ENCODE assay signal across 8 cellular contexts in genomic region chr5:154756871-154757646, GRCh38. TPM values are rescaled to one million over a fixed set of nuclear protein-coding genes. Genes with fewer than 3 reads are reported as not detected.
DNase-seq lines count a peak whose midpoint lies in the region; ATAC-seq and TF ChIP-seq lines count a peak whose summit lies in the region.

No MANE protein-coding gene starts in this region.

- H2AFZ ChIP-seq in KMS-11 (ENCODE audit: low read depth), result no peak overlapping the region

- H3K9me3 ChIP-seq in CD4-positive, alpha-beta memory T cell (ENCODE audit: control insufficient read depth in 1 of 2, low read length in 2 of 2), result no peaks in the 10 kb centered on the region
- no peaks in the 10 kb centered on the region for H3K9me3 ChIP-seq in right lobe of liver

- CTCF ChIA-PET in CD4-positive, alpha-beta memory T cell (lab: Charles Lee; ENCODE audit: partially characterized antibody), result interaction anchor here (0.8 kb wide), 1 partner anchor 24 kb away, joined by 4 read pairs; no protein-coding TSS in a partner anchor

- H3K4me2 ChIP-seq in KMS-11, result peak overlapping the region; percentile 39; the same call in 1 of the 2 replicates

- H3K36me3 Mint-ChIP-seq in CD4-positive, alpha-beta memory T cell, result peaks cover 0 to 14% of the 10 kb centered on the region in 2 donors

- peak overlapping the region; percentile 71 to 91 for H3K4me3 ChIP-seq in CD4-positive, alpha-beta memory T cell (ENCODE audit: low read length in 2 of 2)
- H3K4me3 ChIP-seq in KMS-11 (IDR thresholded peaks at IDR 0.05; ENCODE audit: insufficient read depth, low read depth, low read length) (no peak overlapping the region), right lobe of liver (peak overlapping the region; percentile 87 to 99 (median 92))

- no peaks in the 10 kb centered on the region for H3K9me3 Mint-ChIP-seq in CD4-positive, alpha-beta memory T cell

- intact Hi-C loops in CD4-positive, alpha-beta memory T cell (cut with micrococcal nuclease), result loop anchor here (5.0 kb wide), 2 partner anchors 105 to 565 kb away; partner anchors contain the start of gene GALNT10
- intact Hi-C loops in right lobe of liver (cut with DNase I), result no loop called here

- TF ChIP-seq POLR2A in right lobe of liver (IDR thresholded peaks at IDR 0.05), result no peak

- peak in 4 of 5 donors; percentile 31 to 70 (median 37) for DNase-seq in CD4-positive, alpha-beta memory T cell
- DNase-seq in activated CD4-positive, alpha-beta T cell treated with anti-CD3 and anti-CD28 coated beads, Interleukin-2, amount 50 U/mL, for 48 hours, result peak; percentile 57 to 61
- DNase-seq in dermis blood vessel endothelial cell (peak; percentile 55), right lobe of liver (peak; percentile 64 to 71 (median 66)), GOT3 (lab: John Stamatoyannopoulos, UW) (no peak)
- peak; percentile 35 to 41 for DNase-seq in stimulated activated CD4-positive, alpha-beta T cell treated with anti-CD3 and anti-CD28 coated beads, Interleukin-4, amount 100 ng/mL, for 48 hours (ENCODE audit: low read depth in 2 of 2)

- ATAC-seq in right lobe of liver (peak; percentile 2 to 17 (median 6)), GM21619 (IDR thresholded peaks at IDR 0.05; ENCODE audit: unreplicated experiment) (no peak)

- TF ChIP-seq CTCF in KMS-11 (conservative IDR thresholded peaks at IDR 0.05; ENCODE audit: low read depth, low read length) (no peak), right lobe of liver (IDR thresholded peaks at IDR 0.05) (no peak)

- peaks cover 43 to 78% (median 60%) of the 10 kb centered on the region in 4 donors for H3K4me1 Mint-ChIP-seq in CD4-positive, alpha-beta memory T cell

- H3K27me3 ChIP-seq in CD4-positive, alpha-beta memory T cell (ENCODE audit: insufficient read depth, low read length), result no peaks in the 10 kb centered on the region
- H3K27me3 ChIP-seq in KMS-11 (ENCODE audit: insufficient read depth, low read depth) (no peaks in the 10 kb centered on the region), right lobe of liver (no peaks in the 10 kb centered on the region)

- WGBS in right lobe of liver (ENCODE audit: insufficient coverage, low coverage, low lambda C conversion rate, missing lambda C conversion rate), result 0% methylated on average over 15 of the region's 73 CpGs

- peak overlapping the region; percentile 93 to 97 (median 96) for H3K27ac Mint-ChIP-seq in CD4-positive, alpha-beta memory T cell

- peaks cover 70% of the 10 kb centered on the region for H3K79me2 ChIP-seq in KMS-11 (ENCODE audit: insufficient read depth, low read depth)

- peak overlapping the region; percentile 88 for H3K27ac ChIP-seq in CD4-positive, alpha-beta memory T cell (ENCODE audit: low read depth, low read length)
- H3K27ac ChIP-seq in KMS-11, result peak overlapping the region; percentile 86
- H3K27ac ChIP-seq in right lobe of liver, result peak overlapping the region; percentile 93 to 98 (median 93)

- H4K20me1 ChIP-seq in KMS-11 (ENCODE audit: insufficient read depth), result peaks cover 41% of the 10 kb centered on the region

- H3K4me1 ChIP-seq in CD4-positive, alpha-beta memory T cell (ENCODE audit: insufficient read depth, low read length), result peaks cover 56% of the 10 kb centered on the region
- peaks cover 57% of the 10 kb centered on the region for H3K4me1 ChIP-seq in KMS-11 (ENCODE audit: low read depth, poor library complexity, severe bottlenecking)
- H3K4me1 ChIP-seq in right lobe of liver, result peaks cover 0 to 42% (median 18%) of the 10 kb centered on the region in 4 donors

- no peaks in the 10 kb centered on the region for H3K27me3 Mint-ChIP-seq in CD4-positive, alpha-beta memory T cell

- peak overlapping the region; percentile 95 for H3K9ac ChIP-seq in KMS-11

- POLR2A ChIA-PET in CD4-positive, alpha-beta memory T cell (lab: Charles Lee; ENCODE audit: partially characterized antibody), result interaction anchor here (0.6 to 2.5 kb wide), 8 partner anchors 13 to 566 kb away, joined by 3 to 11 read pairs (median 4); partner anchors contain the start of genes CNOT8, GALNT10 and GEMIN5

- peak overlapping the region; percentile 95 to 99 (median 97) for H3K4me3 Mint-ChIP-seq in CD4-positive, alpha-beta memory T cell

- no peaks in the 10 kb centered on the region for H3K36me3 ChIP-seq in CD4-positive, alpha-beta memory T cell (ENCODE audit: insufficient read depth, low read length)
- H3K36me3 ChIP-seq in KMS-11 (ENCODE audit: insufficient read depth) (no peaks in the 10 kb centered on the region), right lobe of liver (no peaks in the 10 kb centered on the region)

RNA-seq across cellular contexts. Expression of gene LARP1, which starts 1.9 kb away (rescaled TPM):
- 100 to 1,000 TPM; 152 to 159 TPM for total RNA-seq in CD4-positive, alpha-beta memory T cell
- 10 to 100 TPM in 1 of 2 donors, 1 to 10 TPM in 1; 6.0 to 28.8 TPM for polyA plus RNA-seq in CD4-positive, alpha-beta memory T cell
- total RNA-seq in dermis blood vessel endothelial cell (43.7 and 82.4 TPM in 2 replicates), right lobe of liver (10 to 100 TPM; 58.2 to 85.7 (median 73.0) TPM)
